Comparison of ENCODE assay signal across 16 cellular contexts in the genomic region with DNA sequence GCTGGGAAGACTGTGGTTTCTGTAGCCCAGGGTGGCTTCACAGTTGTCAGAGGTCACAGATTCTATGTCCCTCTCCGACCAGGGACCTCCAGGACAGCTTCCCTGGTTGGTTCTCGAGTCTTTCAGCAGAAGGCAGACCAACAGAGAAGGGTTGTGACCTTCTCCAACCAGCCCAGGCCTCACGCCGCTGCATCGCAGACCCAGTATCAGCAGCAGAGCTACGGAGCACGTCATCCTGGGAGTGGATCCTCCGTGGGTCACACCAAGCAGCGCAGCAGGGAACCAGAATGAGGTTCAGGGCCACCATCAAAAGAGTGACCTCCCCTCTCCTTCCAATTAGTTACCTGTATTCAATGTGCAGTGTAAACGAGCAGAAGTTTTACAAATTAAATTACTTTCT. TPM values are rescaled to one million over a fixed set of nuclear protein-coding genes. Genes with fewer than 3 reads are reported as not detected.
DNase-seq lines count a peak whose midpoint lies in the region; ATAC-seq, FAIRE-seq and TF ChIP-seq lines count a peak whose summit lies in the region.
"Had no signal": no experiment of that assay in that cellular context is flagged by ENCODE, and none has a peak within 500 bp of the region (broad histone marks: within the 10 kb centered on the region; RNA-seq: fewer than 3 reads in every experiment).

No MANE protein-coding gene starts in this region.

- in situ Hi-C loops in GM12878 (cut with MboI): no loop called here

- no peak overlapping the region for H2BK120ac ChIP-seq in trophoblast cell (ENCODE audit: insufficient read depth, low read length, poor library complexity)

- SMC1A ChIA-PET in GM12878 (lab: Charles Lee; ENCODE audit: uncharacterized antibody, unreplicated experiment): interaction anchor here (0.7 to 3.2 kb wide), 5 partner anchors 10 to 196 kb away, joined by 3 to 16 read pairs (median 4); a partner anchor contains a TSS

- H3K9ac ChIP-seq in GM12878 (ENCODE audit: control insufficient read depth, insufficient read depth, low read length) (no peak overlapping the region), trophoblast cell (ENCODE audit: low read length) (no peak overlapping the region)

- H3K4me2 ChIP-seq in GM12878 (ENCODE audit: control insufficient read depth, insufficient read depth) (no peak overlapping the region), trophoblast cell (ENCODE audit: low read length) (no peak overlapping the region)

- H3K79me2 ChIP-seq in GM12878 (ENCODE audit: control insufficient read depth, insufficient read depth, low read length) (no peaks in the 10 kb centered on the region), trophoblast cell (ENCODE audit: control insufficient read depth, insufficient read depth, low read length, poor library complexity) (no peaks in the 10 kb centered on the region)

- peaks cover 58% of the 10 kb centered on the region for H3K36me3 Mint-ChIP-seq in activated naive CD8-positive, alpha-beta T cell treated with anti-CD3 and anti-CD28 coated beads, Interleukin-2, amount 10 ng/mL, durations not matched to agents 7 days and 5 days
- peaks cover 27% of the 10 kb centered on the region for H3K36me3 Mint-ChIP-seq in activated naive CD8-positive, alpha-beta T cell treated with anti-CD3 and anti-CD28 coated beads, Interleukin-2, amount 50 U/mL, for 24 hours (ENCODE audit: low read depth)
- H3K36me3 Mint-ChIP-seq in IgD-negative memory B cell: peaks cover 31% of the 10 kb centered on the region

- no peak overlapping the region for H3K18ac ChIP-seq in trophoblast cell (ENCODE audit: low read length)

- no peak overlapping the region for H3K4ac ChIP-seq in trophoblast cell (ENCODE audit: low read depth, low read length)

- no peak for ATAC-seq in activated naive CD8-positive, alpha-beta T cell treated with anti-CD3 and anti-CD28 coated beads, Interleukin-2, amount 10 ng/mL, durations not matched to agents 7 days and 5 days (ENCODE audit: low read depth)
- no peak for ATAC-seq in activated naive CD8-positive, alpha-beta T cell treated with anti-CD3 and anti-CD28 coated beads, Interleukin-2, amount 50 U/mL, for 24 hours
- ATAC-seq in GM12878 (no peak), GM21723 (IDR thresholded peaks at IDR 0.05; ENCODE audit: unreplicated experiment) (no peak)
- ATAC-seq: HepG2, Panc1 had no signal

- H2BK5ac ChIP-seq in trophoblast cell (ENCODE audit: low read depth, low read length, poor library complexity): no peak overlapping the region

- no peak for DNase-seq in activated naive CD8-positive, alpha-beta T cell treated with anti-CD3 and anti-CD28 coated beads, Interleukin-2, amount 10 ng/mL, durations not matched to agents 7 days and 5 days
- no peak for DNase-seq in activated naive CD8-positive, alpha-beta T cell treated with anti-CD3 and anti-CD28 coated beads, Interleukin-2, amount 50 U/mL, for 24 hours
- DNase-seq in GM12878 (ENCODE audit: low read depth, low spot score) (no peak), trophoblast cell (no peak), NAMALWA (ENCODE audit: low spot score) (no peak)
- DNase-seq: Caco-2, H9, Karpas-422, NCI-H2029, NCI-H2171 treated with DMSO at 0.1 percent for 48 hours, NCI-H510A treated with DMSO at 0.1 percent for 48 hours, Right ventricle myocardium superior had no signal

- no peaks in the 10 kb centered on the region for H3K27me3 Mint-ChIP-seq in activated naive CD8-positive, alpha-beta T cell treated with anti-CD3 and anti-CD28 coated beads, Interleukin-2, amount 10 ng/mL, durations not matched to agents 7 days and 5 days
- H3K27me3 Mint-ChIP-seq in activated naive CD8-positive, alpha-beta T cell treated with anti-CD3 and anti-CD28 coated beads, Interleukin-2, amount 50 U/mL, for 24 hours: no peaks in the 10 kb centered on the region
- no peaks in the 10 kb centered on the region for H3K27me3 Mint-ChIP-seq in IgD-negative memory B cell

- no peak overlapping the region for H3K4me3 Mint-ChIP-seq in activated naive CD8-positive, alpha-beta T cell treated with anti-CD3 and anti-CD28 coated beads, Interleukin-2, amount 10 ng/mL, durations not matched to agents 7 days and 5 days
- H3K4me3 Mint-ChIP-seq in activated naive CD8-positive, alpha-beta T cell treated with anti-CD3 and anti-CD28 coated beads, Interleukin-2, amount 50 U/mL, for 24 hours: no peak overlapping the region
- peak overlapping the region in 1 of 4 donors; percentile 65 for H3K4me3 Mint-ChIP-seq in IgD-negative memory B cell
- H3K4me3 Mint-ChIP-seq: H9 had no signal

- H3K9me3 ChIP-seq in GM12878 (replicated peaks; ENCODE audit: control insufficient read depth, insufficient read depth, low read length) (peaks cover 4% of the 10 kb centered on the region), trophoblast cell (ENCODE audit: insufficient read depth, low read depth, low read length) (peaks cover 2% of the 10 kb centered on the region)

- TSS peak; percentile 52 for BruUV-seq in GM12878 (replicated peaks; lab: Mats Ljungman, UMichigan)

- peaks cover 13% of the 10 kb centered on the region for H3K9me3 Mint-ChIP-seq in activated naive CD8-positive, alpha-beta T cell treated with anti-CD3 and anti-CD28 coated beads, Interleukin-2, amount 10 ng/mL, durations not matched to agents 7 days and 5 days
- H3K9me3 Mint-ChIP-seq in activated naive CD8-positive, alpha-beta T cell treated with anti-CD3 and anti-CD28 coated beads, Interleukin-2, amount 50 U/mL, for 24 hours: peaks cover 14% of the 10 kb centered on the region
- peaks cover 0 to 13% (median 0%) of the 10 kb centered on the region in 3 donors for H3K9me3 Mint-ChIP-seq in IgD-negative memory B cell

- H3K36me3 ChIP-seq in GM12878 (ENCODE audit: control insufficient read depth in 2 of 2, insufficient read depth in 2 of 2, low read length in 1 of 2): no peaks in the 10 kb centered on the region
- peaks cover 12 to 22% of the 10 kb centered on the region in 2 experiments for H3K36me3 ChIP-seq in trophoblast cell (ENCODE audit: control insufficient read depth in 1 of 2, insufficient read depth in 2 of 2, low read length in 2 of 2)

- RAD21 ChIA-PET in GM12878 (lab: Charles Lee; ENCODE audit: unreplicated experiment): interaction anchor here (1.0 to 1.8 kb wide), 2 partner anchors 12 to 49 kb away, joined by 4 to 10 read pairs; a partner anchor contains a TSS

- no peaks in the 10 kb centered on the region for H3K79me1 ChIP-seq in trophoblast cell (ENCODE audit: low read length)

- H4K12ac ChIP-seq in trophoblast cell (ENCODE audit: low read depth, low read length): no peak overlapping the region

- no peak overlapping the region for H3K23ac ChIP-seq in trophoblast cell (ENCODE audit: low read length)

- CTCF ChIA-PET in GM12878 (lab: Yijun Ruan, JAX): interaction anchor here (1.0 to 4.2 kb wide), 6 partner anchors 9 to 240 kb away, joined by 3 to 20 read pairs (median 7); no protein-coding TSS in a partner anchor

- no peak overlapping the region for H3K4me3 ChIP-seq in GM12878
- H3K4me3 ChIP-seq in trophoblast cell (ENCODE audit: low read depth, low read length): no peak overlapping the region

- H3K4me1 ChIP-seq in GM12878 (ENCODE audit: control insufficient read depth, insufficient read depth, low read length) (peaks cover 9% of the 10 kb centered on the region), trophoblast cell (ENCODE audit: control insufficient read depth in 1 of 2, insufficient read depth in 2 of 2, low read length in 2 of 2) (peaks cover 0 to 3% of the 10 kb centered on the region in 2 experiments)
- H3K4me1 ChIP-seq: Caco-2 had no signal

- H2AFZ ChIP-seq in GM12878 (ENCODE audit: control insufficient read depth, low read depth, low read length) (no peak overlapping the region), trophoblast cell (ENCODE audit: insufficient read depth, low read length, poor library complexity) (no peak overlapping the region)

- no peak overlapping the region for H2BK12ac ChIP-seq in trophoblast cell (ENCODE audit: low read length)

- no peak overlapping the region for H3K27ac ChIP-seq in GM12878 (ENCODE audit: control insufficient read depth, insufficient read depth)
- H3K27ac ChIP-seq in trophoblast cell (ENCODE audit: low read depth, low read length): no peak overlapping the region

- no peak for TF ChIP-seq RAD21 in GM12878 (IDR thresholded peaks at IDR 0.05; ENCODE audit: insufficient read depth, low read depth, low read length)

- TF ChIP-seq POLR2A in GM12878 (IDR thresholded peaks at IDR 0.05; ENCODE audit: low read depth, low read length): no peak

- H2AK5ac ChIP-seq in trophoblast cell (ENCODE audit: low read length): peak overlapping the region; percentile 47

- no peak overlapping the region for H3K14ac ChIP-seq in trophoblast cell (ENCODE audit: low read length)

- H4K91ac ChIP-seq in trophoblast cell (ENCODE audit: low read depth, low read length): no peak overlapping the region

- 55% methylated on average over 10 of the region's 10 CpGs for WGBS in GM12878 (ENCODE audit: insufficient coverage, insufficient replicate concordance, low lambda C conversion rate, missing lambda C conversion rate)
- WGBS in trophoblast cell (ENCODE audit: extremely low coverage, insufficient coverage, insufficient read length): no CpG with 5 or more reads among the region's 10 CpGs

- POLR2A ChIA-PET in activated naive CD8-positive, alpha-beta T cell treated with anti-CD3 and anti-CD28 coated beads, Interleukin-2, amount 10 ng/mL, durations not matched to agents 7 days and 5 days (lab: Charles Lee): interaction anchor here (1.0 to 2.1 kb wide), 2 partner anchors 12 to 15 kb away, joined by 4 to 9 read pairs; no protein-coding TSS in a partner anchor
- POLR2A ChIA-PET in GM12878 (lab: Charles Lee): interaction anchor here (0.6 to 0.8 kb wide), 2 partner anchors 12 to 119 kb away, joined by 3 to 4 read pairs; no protein-coding TSS in a partner anchor

- H3K27ac Mint-ChIP-seq in activated naive CD8-positive, alpha-beta T cell treated with anti-CD3 and anti-CD28 coated beads, Interleukin-2, amount 10 ng/mL, durations not matched to agents 7 days and 5 days: peak overlapping the region; percentile 46
- H3K27ac Mint-ChIP-seq in activated naive CD8-positive, alpha-beta T cell treated with anti-CD3 and anti-CD28 coated beads, Interleukin-2, amount 50 U/mL, for 24 hours: no peak overlapping the region
- H3K27ac Mint-ChIP-seq in IgD-negative memory B cell: peak overlapping the region in 2 of 3 donors; percentile 18 to 92
- H3K27ac Mint-ChIP-seq: H9 had no signal

- no peak for TF ChIP-seq EP300 in GM12878 (IDR thresholded peaks at IDR 0.05; ENCODE audit: borderline replicate concordance in 1 of 2, control insufficient read depth in 1 of 2, low read depth in 2 of 2, low read length in 2 of 2)

- H4K8ac ChIP-seq in trophoblast cell (ENCODE audit: low read depth, low read length): no peak overlapping the region

- intact Hi-C loops in GM12878 (cut with micrococcal nuclease; ENCODE audit: unreplicated experiment): no loop called here

- H4K20me1 ChIP-seq in GM12878 (ENCODE audit: control insufficient read depth, insufficient read depth): no peaks in the 10 kb centered on the region

- TF ChIP-seq CTCF in GM12878 (IDR thresholded peaks at IDR 0.05 in 2 of 3, conservative IDR thresholded peaks at IDR 0.05 in 1 of 3; ENCODE audit: control insufficient read depth in 2 of 3, extremely low read depth in 1 of 3, insufficient read depth in 1 of 3, low read depth in 3 of 3, low read length in 3 of 3): no peak

- peaks cover 18% of the 10 kb centered on the region for H3K4me1 Mint-ChIP-seq in activated naive CD8-positive, alpha-beta T cell treated with anti-CD3 and anti-CD28 coated beads, Interleukin-2, amount 10 ng/mL, durations not matched to agents 7 days and 5 days
- H3K4me1 Mint-ChIP-seq in activated naive CD8-positive, alpha-beta T cell treated with anti-CD3 and anti-CD28 coated beads, Interleukin-2, amount 50 U/mL, for 24 hours: peaks cover 8% of the 10 kb centered on the region
- H3K4me1 Mint-ChIP-seq in IgD-negative memory B cell: peaks cover 13 to 23% (median 23%) of the 10 kb centered on the region in 3 donors

- H3K27me3 ChIP-seq in GM12878 (replicated peaks in 1 of 2; ENCODE audit: control insufficient read depth in 2 of 2, insufficient read depth in 2 of 2, low read length in 1 of 2): no peaks in the 10 kb centered on the region
- no peaks in the 10 kb centered on the region for H3K27me3 ChIP-seq in trophoblast cell (ENCODE audit: insufficient read depth, low read length)

- FAIRE-seq in GM12878 (lab: Jason Lieb, UNC): no peak
- FAIRE-seq: HepG2 had no signal

RNA-seq across cellular contexts. Expression of a gene that starts 49.3 kb away (rescaled TPM):
- 10 to 100 TPM; 59.9 to 62.8 TPM for total RNA-seq in activated naive CD8-positive, alpha-beta T cell treated with anti-CD3 and anti-CD28 coated beads, Interleukin-2, amount 10 ng/mL, durations not matched to agents 7 days and 5 days
- 38.2 TPM for polyA plus RNA-seq in IgD-negative memory B cell
- total RNA-seq in GM12878 (2013; cell fraction: nucleolus; rRNA removed): 208 and 222 TPM in 2 replicates
- 11.0 and 12.0 TPM in 2 replicates for total RNA-seq in GM12878 (2014; rRNA removed)
- total RNA-seq in GM12878 (2014; rRNA removed; fragmentation: Illumina TruSeq; extraction: Trizol): 10.7 and 12.0 TPM in 2 replicates
- total RNA-seq in GM12878 (2021): 9.7 and 11.4 TPM in 2 replicates
- 3.8 TPM for polyA plus RNA-seq in GM12878 (2011; ENCODE audit: low read depth)
- 60.9 and 76.3 TPM in 2 replicates for polyA plus RNA-seq in GM12878 (2011; rRNA removed)
- polyA plus RNA-seq in GM12878 (2011; cell fraction: cytosol; rRNA removed): 31.9 and 36.9 TPM in 2 replicates
- 55.5 and 60.3 TPM in 2 replicates for polyA plus RNA-seq in GM12878 (2011; cell fraction: nucleus; rRNA removed)
- 4.4 and 5.5 TPM in 2 replicates for polyA plus RNA-seq in GM12878 (2012)
- polyA plus RNA-seq in GM12878 (2014; fragmentation: Illumina TruSeq; extraction: Trizol): 11.3 and 13.5 TPM in 2 replicates
- polyA plus RNA-seq in GM12878 (2014; fragmentation: Nextera tagmentation; extraction: Ambion mirVana): 1 to 10 TPM; 5.6 to 7.5 TPM
- polyA plus RNA-seq in GM12878 (2014; rRNA removed): 8.4 and 9.6 TPM in 2 replicates
- 1 to 10 TPM; 5.2 to 6.3 TPM for polyA plus RNA-seq in GM12878 (2016; fragmentation: Nextera tagmentation; extraction: Ambion mirVana)
- polyA minus RNA-seq in GM12878 (2011; rRNA and poly(A)+ RNA removed): 62.2 and 83.2 TPM in 2 replicates
- polyA minus RNA-seq in GM12878 (2011; cell fraction: cytosol; rRNA and poly(A)+ RNA removed): 13.5 and 18.3 TPM in 2 replicates
- polyA minus RNA-seq in GM12878 (2011; cell fraction: nucleus; rRNA and poly(A)+ RNA removed): 42.6 and 63.8 TPM in 2 replicates
- 23.2 and 23.6 TPM in 2 replicates for polyA plus RNA-seq in trophoblast cell (2013)
